In genomic region chr20:29409833-29410804, GRCh38 we compare ENCODE assay signal across 25 cellular contexts.
DNase-seq lines count a peak whose midpoint lies in the region; ATAC-seq lines count a peak whose summit lies in the region.
"Had no signal": no experiment of that assay in that cellular context is flagged by ENCODE, and none has a peak within 500 bp of the region (broad histone marks: within the 10 kb centered on the region; RNA-seq: fewer than 3 reads in every experiment).

No MANE protein-coding gene starts in this region.

- no peak overlapping the region for H3K4ac ChIP-seq in neuronal stem cell (ENCODE audit: low read length)

- no peak overlapping the region for H2BK5ac ChIP-seq in neuronal stem cell (ENCODE audit: low read length)

- H3K9me3 ChIP-seq in neuronal stem cell (replicated peaks in 1 of 2; ENCODE audit: control insufficient read depth in 2 of 2, insufficient read depth in 1 of 2, low read depth in 1 of 2, low read length in 2 of 2) = peaks cover 0 to 17% of the 10 kb centered on the region in 2 donors
- H3K9me3 ChIP-seq: A549, SJCRH30, vagina had no signal

- DNase-seq in activated CD4-positive, alpha-beta T cell treated with anti-CD3 and anti-CD28 coated beads, Interleukin-2, amount 10 ng/mL, durations not matched to agents 24 days and 14 days = no peak
- DNase-seq in activated CD4-positive, alpha-beta T cell treated with anti-CD3 and anti-CD28 coated beads, Interleukin-2, amount 50 U/mL, for 48 hours = no peak
- DNase-seq in H7 (peak; percentile 22), neuronal stem cell (ENCODE audit: low spot score) (no peak), NCI-H1694 (lab: John Stamatoyannopoulos, UW) (no peak), occipital lobe (lab: John Stamatoyannopoulos, UW) (no peak)
- DNase-seq in activated naive CD8-positive, alpha-beta T cell treated with anti-CD3 and anti-CD28 coated beads, Interleukin-2, amount 50 U/mL, for 24 hours = no peak
- DNase-seq: activated CD4-positive, alpha-beta T cell treated with anti-CD3 and anti-CD28 coated beads for 1 hour; activated naive CD4-positive, alpha-beta T cell treated with Interleukin-2 at 50 U/mL for 16 hours; activated T-cell treated with anti-CD3 and anti-CD28 coated beads, Interleukin-2, amount 50 U/mL, for 24 hours; CD8-positive, alpha-beta memory T cell; H9; Karpas-422; naive thymus-derived CD4-positive, alpha-beta T cell; NCI-H1694 treated with DMSO at 0.1 percent for 48 hours; PC-3; retina; SJCRH30; small intestine; stimulated activated CD4-positive, alpha-beta T cell treated with anti-CD3 and anti-CD28 coated beads, Interleukin-2, amount 100 ng/mL, for 24 hours had no signal

- no peak overlapping the region for H2BK120ac ChIP-seq in neuronal stem cell (ENCODE audit: low read depth, low read length)

- intact Hi-C loops in activated CD4-positive, alpha-beta T cell treated with anti-CD3 and anti-CD28 coated beads, Interleukin-2, amount 10 ng/mL, durations not matched to agents 24 days and 14 days (cut with micrococcal nuclease) = no loop called here

- no peaks in the 10 kb centered on the region for H3K4me1 ChIP-seq in neuronal stem cell (ENCODE audit: control insufficient read depth in 2 of 2, insufficient read depth in 1 of 2, low read depth in 1 of 2, low read length in 2 of 2)
- H3K4me1 ChIP-seq: A549, SJCRH30, vagina had no signal

- peaks cover 1% of the 10 kb centered on the region; the same call in 1 of the 2 replicates for H3K27me3 ChIP-seq in H7 (ENCODE audit: control insufficient read depth, insufficient read depth, low read length)
- H3K27me3 ChIP-seq in neuronal stem cell (ENCODE audit: control insufficient read depth in 3 of 3, insufficient read depth in 3 of 3, low read depth in 1 of 3, low read length in 3 of 3) = no peaks in the 10 kb centered on the region
- H3K27me3 ChIP-seq: SJCRH30, vagina had no signal

- H3K4me3 Mint-ChIP-seq in activated CD4-positive, alpha-beta T cell treated with anti-CD3 and anti-CD28 coated beads, Interleukin-2, amount 10 ng/mL, durations not matched to agents 24 days and 14 days = peak overlapping the region; percentile 47
- no peak overlapping the region for H3K4me3 Mint-ChIP-seq in activated naive CD8-positive, alpha-beta T cell treated with anti-CD3 and anti-CD28 coated beads, Interleukin-2, amount 50 U/mL, for 24 hours
- H3K4me3 Mint-ChIP-seq: B cell, H9 had no signal

- no peak overlapping the region for H4K91ac ChIP-seq in neuronal stem cell (ENCODE audit: low read depth, low read length, poor library complexity)

- H3K4me3 ChIP-seq in H7 (ENCODE audit: insufficient read depth, low read depth, low read length) (no peak overlapping the region), neuronal stem cell (ENCODE audit: low read length in 2 of 2) (peak overlapping the region in 1 of 2 donors; percentile 40)
- H3K4me3 ChIP-seq: A549, SJCRH30, vagina had no signal

- H3K36me3 ChIP-seq in H7 (replicated peaks; ENCODE audit: control insufficient read depth, insufficient read depth, low read length) (no peaks in the 10 kb centered on the region), neuronal stem cell (replicated peaks in 1 of 2; ENCODE audit: control insufficient read depth in 2 of 2, insufficient read depth in 2 of 2, low read length in 2 of 2) (no peaks in the 10 kb centered on the region)
- H3K36me3 ChIP-seq: SJCRH30, vagina had no signal

- H3K4me1 Mint-ChIP-seq in activated CD4-positive, alpha-beta T cell treated with anti-CD3 and anti-CD28 coated beads, Interleukin-2, amount 10 ng/mL, durations not matched to agents 24 days and 14 days = no peaks in the 10 kb centered on the region
- no peaks in the 10 kb centered on the region for H3K4me1 Mint-ChIP-seq in activated naive CD8-positive, alpha-beta T cell treated with anti-CD3 and anti-CD28 coated beads, Interleukin-2, amount 50 U/mL, for 24 hours
- H3K4me1 Mint-ChIP-seq: B cell; CD8-positive, alpha-beta memory T cell; H9 had no signal

- H3K23ac ChIP-seq in neuronal stem cell (ENCODE audit: low read depth, low read length, poor library complexity) = no peak overlapping the region

- peak overlapping the region; percentile 21 for H3K9ac ChIP-seq in neuronal stem cell (ENCODE audit: low read depth, low read length, poor library complexity)

- peak; percentile 24 for ATAC-seq in activated naive CD8-positive, alpha-beta T cell treated with anti-CD3 and anti-CD28 coated beads, Interleukin-2, amount 50 U/mL, for 24 hours
- ATAC-seq in HG03432 (IDR thresholded peaks at IDR 0.05; ENCODE audit: unreplicated experiment) = no peak
- ATAC-seq: PC-3 had no signal

- no CpG with 5 or more reads among the region's 57 CpGs for WGBS in neuronal stem cell (ENCODE audit: extremely low coverage in 2 of 2, insufficient read length in 2 of 2, insufficient replicate concordance in 1 of 2), 2 donors

- no peak overlapping the region for H2BK12ac ChIP-seq in neuronal stem cell (ENCODE audit: low read length)

- H3K27me3 Mint-ChIP-seq in activated CD4-positive, alpha-beta T cell treated with anti-CD3 and anti-CD28 coated beads, Interleukin-2, amount 10 ng/mL, durations not matched to agents 24 days and 14 days = peaks cover 16% of the 10 kb centered on the region
- peaks cover 22% of the 10 kb centered on the region for H3K27me3 Mint-ChIP-seq in activated naive CD8-positive, alpha-beta T cell treated with anti-CD3 and anti-CD28 coated beads, Interleukin-2, amount 50 U/mL, for 24 hours
- H3K27me3 Mint-ChIP-seq: B cell had no signal

- no peak overlapping the region for H3K14ac ChIP-seq in neuronal stem cell (ENCODE audit: low read length)

- no peak overlapping the region for H3K27ac Mint-ChIP-seq in activated CD4-positive, alpha-beta T cell treated with anti-CD3 and anti-CD28 coated beads, Interleukin-2, amount 10 ng/mL, durations not matched to agents 24 days and 14 days
- no peak overlapping the region for H3K27ac Mint-ChIP-seq in activated naive CD8-positive, alpha-beta T cell treated with anti-CD3 and anti-CD28 coated beads, Interleukin-2, amount 50 U/mL, for 24 hours
- H3K27ac Mint-ChIP-seq: activated T-cell treated with anti-CD3 and anti-CD28 coated beads, Interleukin-2, amount 50 U/mL, for 24 hours; B cell; H9; naive thymus-derived CD4-positive, alpha-beta T cell had no signal

- peaks cover 6% of the 10 kb centered on the region for H3K36me3 Mint-ChIP-seq in activated CD4-positive, alpha-beta T cell treated with anti-CD3 and anti-CD28 coated beads, Interleukin-2, amount 10 ng/mL, durations not matched to agents 24 days and 14 days (ENCODE audit: low read depth)
- peaks cover 10% of the 10 kb centered on the region for H3K36me3 Mint-ChIP-seq in activated naive CD8-positive, alpha-beta T cell treated with anti-CD3 and anti-CD28 coated beads, Interleukin-2, amount 50 U/mL, for 24 hours (ENCODE audit: low read depth)

- H2AFZ ChIP-seq in neuronal stem cell (ENCODE audit: low read length) = no peak overlapping the region

- no peak overlapping the region for H4K8ac ChIP-seq in neuronal stem cell (ENCODE audit: low read depth, low read length)

- no peak overlapping the region for H3K18ac ChIP-seq in neuronal stem cell (ENCODE audit: low read length)

- H2BK15ac ChIP-seq in neuronal stem cell (ENCODE audit: low read length) = no peak overlapping the region

- peaks cover 26% of the 10 kb centered on the region for H3K9me3 Mint-ChIP-seq in activated CD4-positive, alpha-beta T cell treated with anti-CD3 and anti-CD28 coated beads, Interleukin-2, amount 10 ng/mL, durations not matched to agents 24 days and 14 days
- peaks cover 24% of the 10 kb centered on the region for H3K9me3 Mint-ChIP-seq in activated naive CD8-positive, alpha-beta T cell treated with anti-CD3 and anti-CD28 coated beads, Interleukin-2, amount 50 U/mL, for 24 hours

- H3K27ac ChIP-seq in neuronal stem cell (replicated peaks; ENCODE audit: low read length) = no peak overlapping the region
- H3K27ac ChIP-seq: A549, epithelial cell of prostate, SJCRH30, vagina had no signal

- H2AK5ac ChIP-seq in neuronal stem cell (ENCODE audit: low read depth, low read length) = no peak overlapping the region

- no peak overlapping the region for H3K4me2 ChIP-seq in neuronal stem cell (ENCODE audit: insufficient read depth, low read length, poor library complexity, severe bottlenecking)
- H3K4me2 ChIP-seq: A549 had no signal

- peaks cover 1% of the 10 kb centered on the region for H3K79me1 ChIP-seq in neuronal stem cell (ENCODE audit: low read depth, low read length)
